ENCODE assay signal across 1 cellular context in genomic region chr12:54430471-54431075, GRCh38.
TF ChIP-seq lines count a peak whose summit lies in the region.

No MANE protein-coding gene starts in this region.

TF ChIP-seq in endothelial cell of umbilical vein, 7 proteins besides CTCF, POLR2A, EP300 and RAD21:
- TF ChIP-seq MAX (IDR thresholded peaks at IDR 0.05; ENCODE audit: insufficient read depth, insufficient read length) = no peak
- TF ChIP-seq POLR2AphosphoS5 (IDR thresholded peaks at IDR 0.05; ENCODE audit: insufficient read depth, low read depth, low read length) = no peak
- TF ChIP-seq JUN (IDR thresholded peaks at IDR 0.05; ENCODE audit: borderline replicate concordance, insufficient read depth, insufficient read length, low read depth) = no peak
- TF ChIP-seq MYC (IDR thresholded peaks at IDR 0.05; ENCODE audit: low read depth, low read length) = no peak
- TF ChIP-seq EZH2 (IDR thresholded peaks at IDR 0.05; ENCODE audit: borderline replicate concordance, low read depth, low read length, severe bottlenecking) = no peak
TF ChIP-seq in endothelial cell of umbilical vein: peak in this region for 0.
